13 cellular contexts compared by ENCODE assay signal in the genomic region with DNA sequence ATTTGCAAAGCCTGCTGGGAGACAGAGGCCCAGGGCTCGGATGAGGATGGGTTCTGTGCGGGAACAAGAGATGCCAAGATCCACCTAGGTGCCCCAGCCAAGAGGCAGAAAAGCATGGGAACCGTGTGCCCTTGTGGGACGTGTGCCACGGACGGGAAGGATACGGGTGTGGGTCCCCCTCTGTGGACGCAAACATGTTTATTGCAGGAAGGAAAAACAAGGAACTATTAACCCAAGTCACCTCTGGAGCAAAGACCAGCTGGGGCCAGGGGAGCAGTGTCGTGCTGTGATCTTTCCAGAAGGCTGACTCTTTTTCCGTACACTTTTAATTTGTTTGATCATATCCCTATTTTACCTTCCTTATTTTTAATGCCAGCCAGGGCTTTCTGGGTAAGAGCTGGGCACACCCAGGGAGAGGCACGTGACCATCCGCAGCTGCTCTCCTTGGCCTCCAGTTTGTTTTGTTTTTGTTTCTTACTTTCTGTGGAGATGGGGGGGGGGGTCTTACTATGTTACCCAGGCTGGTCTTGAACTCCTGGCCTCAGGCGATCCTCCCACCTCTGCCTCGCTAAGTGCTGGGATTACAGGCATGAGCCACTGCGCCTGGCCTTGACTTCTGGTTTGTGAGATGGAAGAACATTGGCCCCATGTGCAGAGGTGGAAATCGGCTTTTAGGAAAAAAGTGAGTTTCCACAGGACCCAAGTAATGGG. TPM values are rescaled to one million over a fixed set of nuclear protein-coding genes. Genes with fewer than 3 reads are reported as not detected.
DNase-seq lines count a peak whose midpoint lies in the region; ATAC-seq and TF ChIP-seq lines count a peak whose summit lies in the region.
"Had no signal": no experiment of that assay in that cellular context is flagged by ENCODE, and none has a peak within 500 bp of the region (broad histone marks: within the 10 kb centered on the region; RNA-seq: fewer than 3 reads in every experiment).

No MANE protein-coding gene starts in this region.

- H3K9me3 ChIP-seq in cardiac muscle cell (ENCODE audit: low read depth) (no peaks in the 10 kb centered on the region), left ventricle myocardium inferior (replicated peaks) (no peaks in the 10 kb centered on the region), neuronal stem cell (replicated peaks in 1 of 2; ENCODE audit: control insufficient read depth in 2 of 2, insufficient read depth in 1 of 2, low read depth in 1 of 2, low read length in 2 of 2) (peaks cover 0 to 2% of the 10 kb centered on the region in 2 donors), Karpas-422 (ENCODE audit: low read length) (no peaks in the 10 kb centered on the region)

- H3K14ac ChIP-seq in neuronal stem cell (ENCODE audit: low read length) = no peak overlapping the region

- H3K27me3 ChIP-seq in cardiac muscle cell = no peaks in the 10 kb centered on the region
- H3K27me3 ChIP-seq in left ventricle myocardium inferior (ENCODE audit: low read depth) = no peaks in the 10 kb centered on the region
- no peaks in the 10 kb centered on the region for H3K27me3 ChIP-seq in neuronal stem cell (ENCODE audit: control insufficient read depth in 3 of 3, insufficient read depth in 3 of 3, low read depth in 1 of 3, low read length in 3 of 3)
- H3K27me3 ChIP-seq in Karpas-422 (ENCODE audit: low read length) = no peaks in the 10 kb centered on the region

- peak overlapping the region; percentile 33 for H2BK5ac ChIP-seq in neuronal stem cell (ENCODE audit: low read length)

- no peaks in the 10 kb centered on the region for H3K36me3 ChIP-seq in cardiac muscle cell
- H3K36me3 ChIP-seq in left ventricle myocardium inferior = no peaks in the 10 kb centered on the region
- no peaks in the 10 kb centered on the region for H3K36me3 ChIP-seq in neuronal stem cell (replicated peaks in 1 of 2; ENCODE audit: control insufficient read depth in 2 of 2, insufficient read depth in 2 of 2, low read length in 2 of 2)
- H3K36me3 ChIP-seq in Karpas-422 (ENCODE audit: insufficient read depth, low read length) = peaks cover 10% of the 10 kb centered on the region; the same call in 1 of the 2 replicates

- H3K4me2 ChIP-seq in neuronal stem cell (ENCODE audit: insufficient read depth, low read length, poor library complexity, severe bottlenecking) (no peak overlapping the region), Karpas-422 (ENCODE audit: low read depth, low read length, poor library complexity, severe bottlenecking) (no peak overlapping the region)

- no peak for DNase-seq in cardiac muscle cell (ENCODE audit: low read depth in 1 of 2, low spot score in 1 of 2)
- DNase-seq in cardiac septum (ENCODE audit: low spot score) = no peak
- DNase-seq in left ventricle myocardium inferior = no peak
- no peak for DNase-seq in neuronal stem cell (ENCODE audit: low spot score)
- DNase-seq in Karpas-422 = no peak
- no peak for DNase-seq in Ammon's horn (ENCODE audit: low spot score)
- DNase-seq in stimulated activated CD4-positive, alpha-beta T cell treated with anti-CD3 and anti-CD28 coated beads, Interleukin-2, amount 100 ng/mL, for 24 hours = no peak
- DNase-seq: activated CD8-positive, alpha-beta memory T cell treated with anti-CD3 and anti-CD28 coated beads, Interleukin-2, amount 50 U/mL, for 48 hours; NCI-H2171 had no signal

- H4K20me1 ChIP-seq in Karpas-422 (ENCODE audit: insufficient read depth, low read depth, low read length) = peaks cover 48% of the 10 kb centered on the region

- H3K9ac ChIP-seq in neuronal stem cell (ENCODE audit: low read depth, low read length, poor library complexity) (no peak overlapping the region), Karpas-422 (ENCODE audit: low read length) (no peak overlapping the region)

- H2BK12ac ChIP-seq in neuronal stem cell (ENCODE audit: low read length) = no peak overlapping the region

- H3K4ac ChIP-seq in neuronal stem cell (ENCODE audit: low read length) = no peak overlapping the region

- peak overlapping the region; percentile 44 for H2AK5ac ChIP-seq in neuronal stem cell (ENCODE audit: low read depth, low read length)

- H4K91ac ChIP-seq in neuronal stem cell (ENCODE audit: low read depth, low read length, poor library complexity) = no peak overlapping the region

- intact Hi-C loops in cardiac septum (cut with DNase I) = loop anchor here (5.0 kb wide), 1 partner anchor 64 kb away; no protein-coding TSS in a partner anchor
- intact Hi-C loops in left ventricle myocardium inferior (cut with micrococcal nuclease) = no loop called here

- no peak for TF ChIP-seq CTCF in cardiac muscle cell (IDR thresholded peaks at IDR 0.05; ENCODE audit: low read depth, low read length)
- no peak for TF ChIP-seq CTCF in left ventricle myocardium inferior (IDR thresholded peaks at IDR 0.05; ENCODE audit: borderline replicate concordance)

- WGBS in neuronal stem cell (ENCODE audit: extremely low coverage in 2 of 2, insufficient read length in 2 of 2, insufficient replicate concordance in 1 of 2), 2 donors = no CpG with 5 or more reads among the region's 16 CpGs

- no peak overlapping the region for H2BK15ac ChIP-seq in neuronal stem cell (ENCODE audit: low read length)

- H3K79me1 ChIP-seq in neuronal stem cell (ENCODE audit: low read depth, low read length) = peaks cover 3% of the 10 kb centered on the region

- H3K23ac ChIP-seq in neuronal stem cell (ENCODE audit: low read depth, low read length, poor library complexity) = no peak overlapping the region

- peaks cover 76% of the 10 kb centered on the region for H3K79me2 ChIP-seq in Karpas-422 (ENCODE audit: low read length)

- H3K4me1 ChIP-seq in cardiac muscle cell (ENCODE audit: low read depth) = peaks cover 11% of the 10 kb centered on the region
- peaks cover 45% of the 10 kb centered on the region for H3K4me1 ChIP-seq in left ventricle myocardium inferior
- H3K4me1 ChIP-seq in neuronal stem cell (ENCODE audit: control insufficient read depth in 2 of 2, insufficient read depth in 1 of 2, low read depth in 1 of 2, low read length in 2 of 2) = peaks cover 6 to 24% of the 10 kb centered on the region in 2 donors
- H3K4me1 ChIP-seq in Karpas-422 (ENCODE audit: low read length) = no peaks in the 10 kb centered on the region

- peak overlapping the region; percentile 54 for H3K27ac ChIP-seq in cardiac muscle cell
- peak overlapping the region; percentile 70 for H3K27ac ChIP-seq in left ventricle myocardium inferior (replicated peaks)
- H3K27ac ChIP-seq in neuronal stem cell (replicated peaks; ENCODE audit: low read length) = no peak overlapping the region
- no peak overlapping the region for H3K27ac ChIP-seq in Karpas-422 (ENCODE audit: low read length)
- H3K27ac ChIP-seq: SK-N-MC had no signal

- H4K8ac ChIP-seq in neuronal stem cell (ENCODE audit: low read depth, low read length) = no peak overlapping the region

- H2AFZ ChIP-seq in neuronal stem cell (ENCODE audit: low read length) = no peak overlapping the region
- H2AFZ ChIP-seq in Karpas-422 (ENCODE audit: low read length) = no peak overlapping the region

- H3K9me2 ChIP-seq in Karpas-422 (replicated peaks; ENCODE audit: insufficient read depth, low read length) = no peaks in the 10 kb centered on the region

- H2BK120ac ChIP-seq in neuronal stem cell (ENCODE audit: low read depth, low read length) = no peak overlapping the region

- no peak overlapping the region for H3K4me3 ChIP-seq in cardiac muscle cell
- H3K4me3 ChIP-seq in left ventricle myocardium inferior = no peak overlapping the region
- H3K4me3 ChIP-seq in neuronal stem cell (ENCODE audit: low read length in 2 of 2) = no peak overlapping the region
- no peak overlapping the region for H3K4me3 ChIP-seq in Karpas-422 (ENCODE audit: low read length)
- H3K4me3 ChIP-seq: coronary artery, SK-N-MC had no signal

- no peak overlapping the region for H3K18ac ChIP-seq in neuronal stem cell (ENCODE audit: low read length)

- ATAC-seq in HG03095 (IDR thresholded peaks at IDR 0.05; ENCODE audit: unreplicated experiment) = no peak
- ATAC-seq: activated CD4-positive, CD25-positive, alpha-beta regulatory T cell treated with anti-CD3 and anti-CD28 coated beads, Interleukin-2, amount 50 U/mL, for 24 hours had no signal

RNA-seq across cellular contexts. Expression of gene SCARB1, which starts 20.7 kb away (rescaled TPM):
- total RNA-seq in cardiac muscle cell = 37.7 and 37.9 TPM in 2 replicates
- 42.5 and 46.3 TPM in 2 replicates for polyA plus RNA-seq in cardiac muscle cell
- 8.6 TPM for total RNA-seq in cardiac septum
- total RNA-seq in left ventricle myocardium inferior = 11.1 TPM
- 15.5 TPM for polyA plus RNA-seq in neuronal stem cell (2013, experiment 1 of 2)
- 15.7 TPM for polyA plus RNA-seq in neuronal stem cell (2013, experiment 2 of 2)
- total RNA-seq in Karpas-422 (2014; rRNA removed; shearing (Covaris generic); ENCODE audit: low replicate concordance) = 91.7 and 102 TPM in 2 replicates

Comparison
In these comparisons a context has a peak if more than half of its experiments do, and no peak if none do; other contexts are left out.
1. H3K27ac ChIP-seq: peak in cardiac muscle cell (single experiment) and left ventricle myocardium inferior (single experiment); none in neuronal stem cell (single experiment) and Karpas-422 (single experiment).